ENCODE assay signal across 8 cellular contexts in the genomic region with DNA sequence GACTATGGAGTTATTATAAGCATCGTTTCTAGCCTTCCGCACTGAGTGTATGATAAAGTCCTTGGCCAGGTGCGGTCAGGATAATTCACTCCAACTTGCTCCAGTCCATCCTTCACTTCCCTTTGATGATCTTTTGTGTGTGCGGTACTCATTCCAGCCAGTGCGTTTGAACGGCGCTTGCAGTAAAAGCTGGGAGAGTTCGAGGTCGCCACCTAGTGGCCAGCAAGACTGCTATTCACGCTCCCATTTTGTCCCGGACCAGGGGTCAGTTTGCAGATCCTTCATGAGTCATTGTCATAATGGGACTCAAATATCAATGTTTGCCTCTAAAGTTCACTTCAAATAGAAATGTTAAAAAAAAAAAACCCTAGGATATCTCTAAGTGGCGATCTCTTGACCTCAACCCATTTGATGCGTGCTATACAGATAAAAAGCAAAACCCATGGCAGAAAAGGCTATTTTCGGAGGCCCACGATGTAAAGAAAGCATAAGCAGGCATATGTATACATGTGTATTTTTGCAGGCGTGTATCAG.
A peak's percentile ranks its signal among the peaks of the same experiment; 100 is the strongest.
DNase-seq lines count a peak whose midpoint lies in the region; ATAC-seq and TF ChIP-seq lines count a peak whose summit lies in the region.

No MANE protein-coding gene starts in this region.

- H3K4me1 ChIP-seq in spleen = no peaks in the 10 kb centered on the region

- H3K9me3 ChIP-seq in spleen = no peaks in the 10 kb centered on the region

- ATAC-seq in HG03159 (IDR thresholded peaks at IDR 0.05; ENCODE audit: unreplicated experiment) (peak; percentile 70), GM21723 (IDR thresholded peaks at IDR 0.05; ENCODE audit: unreplicated experiment) (no peak)

- H3K27ac ChIP-seq in spleen = no peak overlapping the region

- H3K36me3 ChIP-seq in spleen = no peaks in the 10 kb centered on the region

- WGBS in spleen, 5 donors = 25 to 29% (median 26%) methylated on average over 16 of the region's 16 CpGs

- peaks cover 0 to 6% (median 0%) of the 10 kb centered on the region in 7 donors for H3K27me3 ChIP-seq in spleen (replicated peaks in 1 of 7)

- intact Hi-C loops in spleen (cut with DNase I; ENCODE audit: low total_unique reads) = no loop called here

- peak; percentile 3 for DNase-seq in EL
- DNase-seq in NCI-H69 (lab: John Stamatoyannopoulos, UW) = peak; percentile 78
- DNase-seq in amygdala (lab: John Stamatoyannopoulos, UW) = peak in 49 of 56 donors; percentile 0 to 82 (median 31)
- DNase-seq in iPS DF 19.7 (ENCODE audit: low read depth, low spot score) = peak; percentile 78
- peak; percentile 75 for DNase-seq in spleen
- no peak for DNase-seq in mesenteric fat pad (ENCODE audit: low spot score)

- no peak for TF ChIP-seq POLR2A in spleen (IDR thresholded peaks at IDR 0.05)

- TF ChIP-seq CTCF in spleen (IDR thresholded peaks at IDR 0.05 in 8 of 11, conservative IDR thresholded peaks at IDR 0.05 in 3 of 11) = peak in 9 of 11 experiments; percentile 9 to 68 (median 55)

- no peak overlapping the region for H3K4me3 ChIP-seq in spleen
